Comparison of ENCODE assay signal across 24 cellular contexts in the genomic region with DNA sequence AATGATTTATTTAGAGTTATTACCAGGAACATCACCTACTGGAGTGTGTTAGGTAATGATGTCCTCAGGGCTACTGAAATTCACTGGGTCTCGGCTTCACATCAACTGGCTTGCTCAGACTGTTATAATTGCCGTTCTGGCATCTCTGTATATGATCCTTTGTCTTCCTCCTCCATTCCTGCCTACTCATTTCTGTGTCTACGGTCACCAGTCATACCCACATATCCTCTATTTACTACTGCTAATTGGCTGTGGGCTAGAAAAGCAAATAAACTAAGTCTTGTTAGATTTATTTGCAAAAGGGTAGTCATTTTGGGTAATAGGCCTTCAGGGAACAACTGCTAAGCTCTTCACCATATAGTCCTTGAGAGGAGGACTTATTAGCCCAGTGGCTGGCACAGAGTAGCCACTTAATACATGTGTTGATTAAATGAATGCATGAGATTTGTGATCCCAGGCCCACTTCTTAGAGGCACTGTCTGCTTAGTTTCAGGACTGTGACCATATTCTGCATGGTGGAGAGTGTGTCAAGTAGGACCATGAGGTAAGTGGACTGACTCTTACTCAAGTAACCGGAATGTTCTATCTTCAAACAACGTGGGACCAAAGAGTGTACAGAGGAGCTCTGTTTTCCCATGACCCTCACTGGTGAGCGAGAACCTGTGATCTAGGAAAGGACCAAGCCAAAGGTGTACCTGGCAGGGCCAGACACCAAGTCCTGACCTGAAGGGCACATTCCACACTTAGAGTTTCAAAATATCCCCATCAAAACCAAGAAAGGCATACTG. TPM values are rescaled to one million over a fixed set of nuclear protein-coding genes. Genes with fewer than 3 reads are reported as not detected.
A peak's percentile ranks its signal among the peaks of the same experiment; 100 is the strongest.
DNase-seq lines count a peak whose midpoint lies in the region; ATAC-seq and TF ChIP-seq lines count a peak whose summit lies in the region.
"Had no signal": no experiment of that assay in that cellular context is flagged by ENCODE, and none has a peak within 500 bp of the region (broad histone marks: within the 10 kb centered on the region; RNA-seq: fewer than 3 reads in every experiment).

No MANE protein-coding gene starts in this region.

- no peaks in the 10 kb centered on the region for H3K27me3 ChIP-seq in stomach
- no peaks in the 10 kb centered on the region for H3K27me3 ChIP-seq in right atrium auricular region
- H3K27me3 ChIP-seq: esophagus squamous epithelium, heart right ventricle, SJCRH30 had no signal

- no peak overlapping the region for H3K4me3 ChIP-seq in stomach
- H3K4me3 ChIP-seq in right atrium auricular region = no peak overlapping the region
- H3K4me3 ChIP-seq: esophagus squamous epithelium, GM23338, heart right ventricle, SJCRH30 had no signal

- H3K4me1 ChIP-seq in stomach (peaks cover 5 to 68% (median 7%) of the 10 kb centered on the region in 4 donors), right atrium auricular region (peaks cover 0 to 16% of the 10 kb centered on the region in 2 donors)
- H3K4me1 ChIP-seq: SJCRH30 had no signal

- no peaks in the 10 kb centered on the region for H3K9me3 Mint-ChIP-seq in memory B cell
- H3K9me3 Mint-ChIP-seq: activated B cell treated with CpG ODN at 0.5 μM for 24 hours; activated naive CD8-positive, alpha-beta T cell treated with anti-CD3 and anti-CD28 coated beads, Interleukin-2, amount 10 ng/mL, durations not matched to agents 7 days and 5 days; activated T-cell treated with anti-CD3 and anti-CD28 coated beads, Interleukin-2, amount 50 U/mL, for 72 hours; GM23338; natural killer cell treated with Interleukin-12 subunit alpha and Interleukin-12 subunit beta and Interleukin-15 and Interleukin-18, amount 100 ng/mL, for 72 hours had no signal

- H3K27ac Mint-ChIP-seq in memory B cell = peak overlapping the region; percentile 25
- H3K27ac Mint-ChIP-seq: activated B cell treated with CpG ODN at 0.5 μM for 24 hours; activated naive CD8-positive, alpha-beta T cell treated with anti-CD3 and anti-CD28 coated beads, Interleukin-2, amount 10 ng/mL, durations not matched to agents 7 days and 5 days; activated T-cell treated with anti-CD3 and anti-CD28 coated beads, Interleukin-2, amount 50 U/mL, for 72 hours; GM23338 had no signal

- TF ChIP-seq CTCF in stomach (IDR thresholded peaks at IDR 0.05) (no peak), right atrium auricular region (IDR thresholded peaks at IDR 0.05) (no peak)

- peaks cover 7 to 17% (median 15%) of the 10 kb centered on the region in 4 donors for H3K36me3 ChIP-seq in stomach
- H3K36me3 ChIP-seq in right atrium auricular region = peaks cover 14% of the 10 kb centered on the region

- 85 to 90% (median 87%) methylated on average over 6 of the region's 6 CpGs for WGBS in stomach, 5 donors

- DNase-seq in DMS79 (lab: John Stamatoyannopoulos, UW) (peak; percentile 65), M059J (ENCODE audit: low read depth) (peak; percentile 68), astrocyte of the hippocampus (ENCODE audit: low read depth, low spot score) (peak; percentile 24), memory B cell (ENCODE audit: low spot score in 2 of 2) (no peak), stomach (no peak), right atrium auricular region (ENCODE audit: low spot score) (no peak)
- DNase-seq: activated B cell treated with CpG ODN at 0.5 μM for 24 hours; activated naive CD8-positive, alpha-beta T cell treated with anti-CD3 and anti-CD28 coated beads, Interleukin-2, amount 10 ng/mL, durations not matched to agents 7 days and 5 days; activated T-cell treated with anti-CD3 and anti-CD28 coated beads, Interleukin-2, amount 50 U/mL, for 72 hours; AML-193; esophagus squamous epithelium; heart right ventricle; MM.1S; NCI-H2107; NCI-H524; posterior cingulate gyrus; SJCRH30; small intestine; stimulated activated CD8-positive, alpha-beta memory T cell treated with anti-CD3 and anti-CD28 coated beads, Interleukin-4, amount 100 ng/mL, for 48 hours; T-helper 2 cell had no signal

- TF ChIP-seq POLR2A in stomach (IDR thresholded peaks at IDR 0.05) = no peak

- peaks cover 30% of the 10 kb centered on the region for H3K4me1 Mint-ChIP-seq in memory B cell

- intact Hi-C loops in stomach (cut with DNase I; ENCODE audit: low total_unique reads) = no loop called here

- H3K4me3 Mint-ChIP-seq in memory B cell = no peak overlapping the region
- H3K4me3 Mint-ChIP-seq: activated B cell treated with CpG ODN at 0.5 μM for 24 hours; activated naive CD8-positive, alpha-beta T cell treated with anti-CD3 and anti-CD28 coated beads, Interleukin-2, amount 10 ng/mL, durations not matched to agents 7 days and 5 days; activated T-cell treated with anti-CD3 and anti-CD28 coated beads, Interleukin-2, amount 50 U/mL, for 72 hours; GM23338; natural killer cell treated with Interleukin-12 subunit alpha and Interleukin-12 subunit beta and Interleukin-15 and Interleukin-18, amount 100 ng/mL, for 72 hours had no signal

- H3K27me3 Mint-ChIP-seq in memory B cell = no peaks in the 10 kb centered on the region
- H3K27me3 Mint-ChIP-seq: activated B cell treated with CpG ODN at 0.5 μM for 24 hours; activated naive CD8-positive, alpha-beta T cell treated with anti-CD3 and anti-CD28 coated beads, Interleukin-2, amount 10 ng/mL, durations not matched to agents 7 days and 5 days; natural killer cell treated with Interleukin-12 subunit alpha and Interleukin-12 subunit beta and Interleukin-15 and Interleukin-18, amount 100 ng/mL, for 72 hours had no signal

- ATAC-seq in memory B cell (ENCODE audit: low read depth) (no peak), GM21717 (IDR thresholded peaks at IDR 0.05; ENCODE audit: unreplicated experiment) (no peak), HG03095 (IDR thresholded peaks at IDR 0.05; ENCODE audit: unreplicated experiment) (no peak)
- ATAC-seq: activated T-cell treated with anti-CD3 and anti-CD28 coated beads, Interleukin-2, amount 50 U/mL, for 72 hours; heart right ventricle; natural killer cell treated with Interleukin-12 subunit alpha and Interleukin-12 subunit beta and Interleukin-15 and Interleukin-18, amount 100 ng/mL, for 72 hours had no signal

- peaks cover 5% of the 10 kb centered on the region for H3K36me3 Mint-ChIP-seq in memory B cell
- H3K36me3 Mint-ChIP-seq: natural killer cell treated with Interleukin-12 subunit alpha and Interleukin-12 subunit beta and Interleukin-15 and Interleukin-18, amount 100 ng/mL, for 72 hours had no signal

- H3K27ac ChIP-seq in stomach (peak overlapping the region in 2 of 5 donors; percentile 51 to 76), right atrium auricular region (no peak overlapping the region)
- H3K27ac ChIP-seq: SJCRH30 had no signal

- TF ChIP-seq EP300 in stomach (IDR thresholded peaks at IDR 0.05) = no peak

- H3K9me3 ChIP-seq in stomach = no peaks in the 10 kb centered on the region
- no peaks in the 10 kb centered on the region for H3K9me3 ChIP-seq in right atrium auricular region
- H3K9me3 ChIP-seq: esophagus squamous epithelium, heart right ventricle, SJCRH30 had no signal

RNA-seq across cellular contexts. Expression of a gene that starts 13.2 kb away (rescaled TPM):
- total RNA-seq in M059J (2014; rRNA removed; shearing (Covaris generic)) = 56.7 and 58.1 TPM in 2 replicates
- total RNA-seq in stomach (100 to 1,000 TPM in 1 of 5 donors, 10 to 100 TPM in 4; 77.2 to 140 (median 78.8) TPM), right atrium auricular region (10 to 100 TPM; 40.6 to 60.5 TPM)
- 10 to 100 TPM; 29.8 to 60.2 (median 33.7) TPM for polyA plus RNA-seq in stomach

RNA-seq across cellular contexts. Expression of a gene that starts 13.2 kb away (rescaled TPM):
- total RNA-seq in M059J (2014; rRNA removed; shearing (Covaris generic)) = 43.4 and 45.1 TPM in 2 replicates
- total RNA-seq in stomach = 10 to 100 TPM; 29.5 to 57.4 (median 45.5) TPM
- 10 to 100 TPM; 34.9 to 46.2 (median 39.7) TPM for polyA plus RNA-seq in stomach
- 10 to 100 TPM; 38.9 to 52.5 TPM for total RNA-seq in right atrium auricular region

Comparison
In these comparisons a context has a peak if more than half of its experiments do, and no peak if none do; other contexts are left out.
1. DNase-seq: peak in DMS79 (single experiment), M059J (single experiment) and astrocyte of the hippocampus (single experiment); none in memory B cell (0 of 2), stomach (single experiment) and right atrium auricular region (single experiment).